Comparison of ENCODE assay signal across 18 cellular contexts in genomic region chr11:31326470-31327148, GRCh38. TPM values are rescaled to one million over a fixed set of nuclear protein-coding genes. Genes with fewer than 3 reads are reported as not detected.
DNase-seq lines count a peak whose midpoint lies in the region; ATAC-seq and TF ChIP-seq lines count a peak whose summit lies in the region.
"Had no signal": no experiment of that assay in that cellular context is flagged by ENCODE, and none has a peak within 500 bp of the region (broad histone marks: within the 10 kb centered on the region; RNA-seq: fewer than 3 reads in every experiment).

No MANE protein-coding gene starts in this region.

- no peak overlapping the region for H3K9ac ChIP-seq in colonic mucosa (ENCODE audit: low read depth in 2 of 2, low read length in 2 of 2)

- no peaks in the 10 kb centered on the region for H3K36me3 Mint-ChIP-seq in CD8-positive, alpha-beta memory T cell
- H3K36me3 Mint-ChIP-seq in T-helper 17 cell (ENCODE audit: low read depth): peaks cover 2% of the 10 kb centered on the region

- DNase-seq in CD8-positive, alpha-beta memory T cell: no peak
- no peak for DNase-seq in T-helper 17 cell
- no peak for DNase-seq in colonic mucosa
- DNase-seq in NCI-H82 treated with DMSO at 0.1 percent for 48 hours (lab: John Stamatoyannopoulos, UW; ENCODE audit: unreplicated experiment): no peak
- DNase-seq in NK-92 treated with Interleukin-12 subunit alpha and Interleukin-12 subunit beta, amount 100 ng/mL, for 24 hours (lab: John Stamatoyannopoulos, UW): no peak
- DNase-seq in COR-L47 (lab: John Stamatoyannopoulos, UW): no peak
- DNase-seq: activated T-cell treated with anti-CD3 and anti-CD28 coated beads, Interleukin-2, amount 50 U/mL, for 72 hours; aorta; effector CD8-positive, alpha-beta T cell; NCI-H1436; stomach had no signal

- intact Hi-C loops in colonic mucosa (cut with DNase I): no loop called here

- TF ChIP-seq CTCF in colonic mucosa (IDR thresholded peaks at IDR 0.05): no peak

- no peak overlapping the region for H3K27ac ChIP-seq in CD8-positive, alpha-beta memory T cell (ENCODE audit: low read depth, low read length)
- no peak overlapping the region for H3K27ac ChIP-seq in colonic mucosa
- H3K27ac ChIP-seq: gastroesophageal sphincter, right atrium auricular region, SJSA1, stomach, VCaP had no signal

- POLR2A ChIA-PET in CD8-positive, alpha-beta memory T cell (lab: Charles Lee): no interaction called here

- no peaks in the 10 kb centered on the region for H3K9me3 ChIP-seq in CD8-positive, alpha-beta memory T cell (ENCODE audit: low read length)
- H3K9me3 ChIP-seq in T-helper 17 cell (ENCODE audit: control insufficient read depth, low read length, poor library complexity, severe bottlenecking): no peaks in the 10 kb centered on the region
- no peaks in the 10 kb centered on the region for H3K9me3 ChIP-seq in colonic mucosa
- H3K9me3 ChIP-seq: right atrium auricular region, SJSA1, stomach had no signal

- no peaks in the 10 kb centered on the region for H3K36me3 ChIP-seq in CD8-positive, alpha-beta memory T cell (ENCODE audit: insufficient read depth, low read length)
- H3K36me3 ChIP-seq in colonic mucosa: no peaks in the 10 kb centered on the region
- H3K36me3 ChIP-seq: gastroesophageal sphincter, right atrium auricular region, SJSA1, stomach had no signal

- H3K9me3 Mint-ChIP-seq in CD8-positive, alpha-beta memory T cell: peaks cover 0 to 4% (median 3%) of the 10 kb centered on the region in 5 donors

- CTCF ChIA-PET in CD8-positive, alpha-beta memory T cell (lab: Charles Lee): no interaction called here

- no peaks in the 10 kb centered on the region for H3K4me1 ChIP-seq in CD8-positive, alpha-beta memory T cell (ENCODE audit: insufficient read depth, low read length)
- no peaks in the 10 kb centered on the region for H3K4me1 ChIP-seq in colonic mucosa
- H3K4me1 ChIP-seq: gastroesophageal sphincter, right atrium auricular region, SJSA1, stomach had no signal

- H3K27ac Mint-ChIP-seq in CD8-positive, alpha-beta memory T cell: peak overlapping the region in 3 of 8 donors; percentile 12 to 49 (median 27)
- peak overlapping the region; percentile 66 for H3K27ac Mint-ChIP-seq in T-helper 17 cell

- no peak overlapping the region for H3K4me3 ChIP-seq in CD8-positive, alpha-beta memory T cell (ENCODE audit: low read length)
- H3K4me3 ChIP-seq in colonic mucosa: no peak overlapping the region
- H3K4me3 ChIP-seq: gastroesophageal sphincter, right atrium auricular region, SJSA1, stomach had no signal

- ATAC-seq in GM19351 (IDR thresholded peaks at IDR 0.05; ENCODE audit: unreplicated experiment) (peak; percentile 72), HG02870 (IDR thresholded peaks at IDR 0.05; ENCODE audit: unreplicated experiment) (peak; percentile 76), T-helper 17 cell (no peak)
- ATAC-seq: gastroesophageal sphincter had no signal

- H3K4me3 Mint-ChIP-seq in CD8-positive, alpha-beta memory T cell: peak overlapping the region; percentile 42 to 84 (median 57)
- peak overlapping the region; percentile 75 for H3K4me3 Mint-ChIP-seq in T-helper 17 cell

- H3K4me1 Mint-ChIP-seq in CD8-positive, alpha-beta memory T cell: peaks cover 6 to 13% (median 7%) of the 10 kb centered on the region in 3 donors
- H3K4me1 Mint-ChIP-seq in T-helper 17 cell: peaks cover 6% of the 10 kb centered on the region

- peaks cover 6 to 8% of the 10 kb centered on the region in 2 donors for H3K27me3 Mint-ChIP-seq in CD8-positive, alpha-beta memory T cell
- no peaks in the 10 kb centered on the region for H3K27me3 Mint-ChIP-seq in T-helper 17 cell

- H3K27me3 ChIP-seq in CD8-positive, alpha-beta memory T cell (ENCODE audit: insufficient read depth, low read length, poor library complexity, severe bottlenecking): no peaks in the 10 kb centered on the region
- no peaks in the 10 kb centered on the region for H3K27me3 ChIP-seq in colonic mucosa
- H3K27me3 ChIP-seq: gastroesophageal sphincter, right atrium auricular region, SJSA1, stomach had no signal

RNA-seq across cellular contexts. Expression of gene DCDC1, which starts 42.9 kb away (rescaled TPM):
- under 1 TPM; 0.07 to 0.15 TPM for total RNA-seq in CD8-positive, alpha-beta memory T cell
- polyA plus RNA-seq in CD8-positive, alpha-beta memory T cell: not detected
- total RNA-seq in T-helper 17 cell: under 1 TPM; 0.21 to 0.45 TPM
- total RNA-seq in colonic mucosa: not detected
- total RNA-seq: SJSA1 had no signal
- polyA plus RNA-seq: aorta, BJ, stomach had no signal

RNA-seq across cellular contexts. Expression of gene DNAJC24, which starts 43.1 kb away (rescaled TPM):
- 10 to 100 TPM; 21.9 to 25.9 TPM for total RNA-seq in CD8-positive, alpha-beta memory T cell
- polyA plus RNA-seq in CD8-positive, alpha-beta memory T cell: 12.4 TPM
- 10 to 100 TPM; 10.3 to 14.8 TPM for total RNA-seq in T-helper 17 cell
- total RNA-seq in colonic mucosa: 10 to 100 TPM in 1 of 2 donors, 1 to 10 TPM in 1; 8.3 to 10.1 TPM
